1 cellular context compared by ENCODE assay signal in genomic region chr9:70581214-70581966, GRCh38.
TF ChIP-seq lines count a peak whose summit lies in the region.

No MANE protein-coding gene starts in this region.

TF ChIP-seq in SK-N-SH, 30 proteins besides CTCF, POLR2A, EP300 and RAD21 (continued from another document):
- TF ChIP-seq GATA2 (CRISPR knock-in tag; IDR thresholded peaks at IDR 0.05) (no peak), RFX5 (IDR thresholded peaks at IDR 0.05; ENCODE audit: low read length) (no peak), JUND (IDR thresholded peaks at IDR 0.05) (0 out of 2 replicates have a peak, but pooled peaks have one; percentile 9), TCF12 (IDR thresholded peaks at IDR 0.05) (peak; percentile 36), TAF1 (IDR thresholded peaks at IDR 0.05; ENCODE audit: borderline replicate concordance, low read depth, low read length) (no peak), EZH2phosphoT487 (IDR thresholded peaks at IDR 0.05; ENCODE audit: borderline replicate concordance, low read depth) (no peak), NRF1 (IDR thresholded peaks at IDR 0.05; ENCODE audit: low read depth, low read length) (no peak), MEF2A (IDR thresholded peaks at IDR 0.05; ENCODE audit: borderline replicate concordance, low read depth) (no peak), SIN3A (IDR thresholded peaks at IDR 0.05; ENCODE audit: borderline replicate concordance, low read depth, low read length) (no peak), RXRA (IDR thresholded peaks at IDR 0.05; ENCODE audit: borderline replicate concordance, low read depth) (no peak), IRF3 (IDR thresholded peaks at IDR 0.05; ENCODE audit: low read depth, low read length) (no peak), RCOR1 (IDR thresholded peaks at IDR 0.05; ENCODE audit: low read length) (no peak)
- TF ChIP-seq, protein P1, sequence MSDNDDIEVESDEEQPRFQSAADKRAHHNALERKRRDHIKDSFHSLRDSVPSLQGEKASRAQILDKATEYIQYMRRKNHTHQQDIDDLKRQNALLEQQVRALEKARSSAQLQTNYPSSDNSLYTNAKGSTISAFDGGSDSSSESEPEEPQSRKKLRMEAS (IDR thresholded peaks at IDR 0.05; ENCODE audit: low read depth), result no peak
